ENCODE assay signal across 8 cellular contexts in genomic region chr1:86616871-86617270, GRCh38.
DNase-seq lines count a peak whose midpoint lies in the region; ATAC-seq, FAIRE-seq and TF ChIP-seq lines count a peak whose summit lies in the region.

No MANE protein-coding gene starts in this region.

- no peaks in the 10 kb centered on the region for H3K79me2 ChIP-seq in GM23248 (ENCODE audit: insufficient read depth)

- peak; percentile 86 for FAIRE-seq in GM12892 (lab: Jason Lieb, UNC)

- no peak overlapping the region for H3K4me3 ChIP-seq in GM23248

- no peaks in the 10 kb centered on the region for H3K27me3 ChIP-seq in GM23248 (replicated peaks; ENCODE audit: insufficient read depth)

- H3K4me1 ChIP-seq in GM23248 (ENCODE audit: insufficient read depth): no peaks in the 10 kb centered on the region

- H3K27ac ChIP-seq in epithelial cell of prostate (peak overlapping the region; percentile 64), GM23248 (no peak overlapping the region)

- no peak overlapping the region for H3K9ac ChIP-seq in GM23248

- no peaks in the 10 kb centered on the region for H3K9me2 ChIP-seq in GM23248 (ENCODE audit: insufficient read depth)

- H3F3A ChIP-seq in GM23248 (ENCODE audit: insufficient read depth): no peaks in the 10 kb centered on the region

- ATAC-seq in GM21528 (IDR thresholded peaks at IDR 0.05; ENCODE audit: low FRiP score, unreplicated experiment): peak; percentile 100
- peak; percentile 100 for ATAC-seq in HG03565 (IDR thresholded peaks at IDR 0.05; ENCODE audit: unreplicated experiment)

- H3K36me3 ChIP-seq in GM23248 (ENCODE audit: low read depth): no peaks in the 10 kb centered on the region

- 38 to 45% methylated on average over 1 of the region's 1 CpG for WGBS in GM23248 (ENCODE audit: low coverage in 1 of 2, low lambda C conversion rate in 2 of 2, missing lambda C conversion rate in 2 of 2), 2 experiments

- no peak for TF ChIP-seq POLR2A in GM12892 (IDR thresholded peaks at IDR 0.05; ENCODE audit: low read depth, low read length)

- DNase-seq in GM12892 (ENCODE audit: insufficient read length) (peak; percentile 6), epithelial cell of prostate (ENCODE audit: low read depth, low spot score) (peak; percentile 95), DMS114 treated with DMSO at 0.1 percent for 48 hours (lab: John Stamatoyannopoulos, UW; ENCODE audit: unreplicated experiment) (no peak), G401 (ENCODE audit: low spot score) (no peak), T-helper 9 cell (no peak), GM23248 (no peak)

- H2AFZ ChIP-seq in GM23248: no peak overlapping the region

- no peaks in the 10 kb centered on the region for H4K20me1 ChIP-seq in GM23248 (ENCODE audit: insufficient read depth)

- no peaks in the 10 kb centered on the region for H3K9me3 ChIP-seq in GM23248 (ENCODE audit: low read depth)

- H3K4me2 ChIP-seq in GM23248 (ENCODE audit: unreplicated experiment): no peak overlapping the region

- in situ Hi-C loops in G401 (cut with HindIII; ENCODE audit: low sequenced_read_pairs): no loop called here
- in situ Hi-C loops in GM23248 (cut with MboI): no loop called here

Comparison
In these comparisons a context has a peak if more than half of its experiments do, and no peak if none do; other contexts are left out.
1. DNase-seq: peak in GM12892 (single experiment) and epithelial cell of prostate (single experiment); none in DMS114 treated with DMSO at 0.1 percent for 48 hours (single experiment), G401 (single experiment), T-helper 9 cell (single experiment) and GM23248 (single experiment).